8 cellular contexts compared by ENCODE assay signal in genomic region chr2:9844581-9844980, GRCh38. TPM values are rescaled to one million over a fixed set of nuclear protein-coding genes. Genes with fewer than 3 reads are reported as not detected.
DNase-seq lines count a peak whose midpoint lies in the region; TF ChIP-seq lines count a peak whose summit lies in the region.

No MANE protein-coding gene starts in this region.

- H3K4me3 ChIP-seq in Jurkat, Clone E6-1 (ENCODE audit: low read length) = peak overlapping the region; percentile 90
- H3K4me3 ChIP-seq in astrocyte of the cerebellum (ENCODE audit: low read depth, low read length) (peak overlapping the region; percentile 65), mucosa of rectum (ENCODE audit: low read length in 2 of 2) (peak overlapping the region; percentile 86 to 88)

- H3K4me1 ChIP-seq in mucosa of rectum (ENCODE audit: control insufficient read depth in 2 of 2, insufficient read depth in 2 of 2, low read length in 2 of 2) = peaks cover 8 to 12% of the 10 kb centered on the region in 2 donors

- H3K9ac ChIP-seq in mucosa of rectum (ENCODE audit: low read depth in 1 of 2, low read length in 2 of 2) = peak overlapping the region in 1 of 2 donors; percentile 52

- in situ Hi-C loops in astrocyte of the cerebellum (cut with HindIII; ENCODE audit: low sequenced_read_pairs) = no loop called here

- DNase-seq in NCI-H748 (lab: John Stamatoyannopoulos, UW; ENCODE audit: unreplicated experiment) = peak; percentile 23
- DNase-seq in NCI-H748 treated with DMSO at 0.1 percent for 48 hours (lab: John Stamatoyannopoulos, UW) = no peak
- DNase-seq in Jurkat, Clone E6-1 (ENCODE audit: low read depth, low spot score) = no peak
- peak; percentile 35 for DNase-seq in astrocyte of the cerebellum (ENCODE audit: low read depth)
- no peak for DNase-seq in activated effector memory CD4-positive, alpha-beta T cell treated with Interleukin-2 at 50 U/mL for 16 hours
- no peak for DNase-seq in SW 1271 (lab: John Stamatoyannopoulos, UW)
- DNase-seq in hippocampal formation (lab: John Stamatoyannopoulos, UW) = no peak

- H3K9me3 ChIP-seq in mucosa of rectum (ENCODE audit: control insufficient read depth in 2 of 2, low read length in 2 of 2) = no peaks in the 10 kb centered on the region

- no peaks in the 10 kb centered on the region for H3K27me3 ChIP-seq in mucosa of rectum (ENCODE audit: control insufficient read depth in 2 of 2, insufficient read depth in 2 of 2, low read length in 2 of 2)

- H3K36me3 ChIP-seq in mucosa of rectum (ENCODE audit: control insufficient read depth in 2 of 2, insufficient read depth in 2 of 2, low read length in 2 of 2) = peaks cover 3 to 4% of the 10 kb centered on the region in 2 donors

- TF ChIP-seq CTCF in astrocyte of the cerebellum (IDR thresholded peaks at IDR 0.05; ENCODE audit: low read depth, low read length, missing control alignments) = no peak

- no peak overlapping the region for H3K27ac ChIP-seq in mucosa of rectum (ENCODE audit: low read depth in 2 of 2, low read length in 2 of 2)

RNA-seq across cellular contexts. Expression of gene TAF1B, which starts 1.3 kb away (rescaled TPM):
- 15.2 TPM for polyA plus RNA-seq in Jurkat, Clone E6-1 (2012; ENCODE audit: insufficient read depth, insufficient read length)

Comparison
In these comparisons a context has a peak if more than half of its experiments do, and no peak if none do; other contexts are left out.
1. DNase-seq: peak in NCI-H748 (single experiment) and astrocyte of the cerebellum (single experiment); none in NCI-H748 treated with DMSO at 0.1 percent for 48 hours (single experiment), Jurkat, Clone E6-1 (single experiment), activated effector memory CD4-positive, alpha-beta T cell treated with Interleukin-2 at 50 U/mL for 16 hours (single experiment), SW 1271 (0 of 2) and hippocampal formation (0 of 2).
2. Peak in every context shown above with its lines, with median percentiles within 50 percentile points of each other: H3K4me3 ChIP-seq.